Comparison of ENCODE assay signal across 17 cellular contexts in genomic region chr9:137435381-137435891, GRCh38. TPM values are rescaled to one million over a fixed set of nuclear protein-coding genes. Genes with fewer than 3 reads are reported as not detected.
DNase-seq lines count a peak whose midpoint lies in the region; ATAC-seq, FAIRE-seq and TF ChIP-seq lines count a peak whose summit lies in the region.
"Had no signal": no experiment of that assay in that cellular context is flagged by ENCODE, and none has a peak within 500 bp of the region (broad histone marks: within the 10 kb centered on the region; RNA-seq: fewer than 3 reads in every experiment).

No MANE protein-coding gene starts in this region.

- H3K4me1 ChIP-seq in breast epithelium, result peaks cover 3 to 12% of the 10 kb centered on the region in 2 donors
- H3K4me1 ChIP-seq in astrocyte (ENCODE audit: insufficient read depth, low read length), result peaks cover 7% of the 10 kb centered on the region
- peaks cover 5% of the 10 kb centered on the region for H3K4me1 ChIP-seq in lower lobe of right lung
- H3K4me1 ChIP-seq in upper lobe of right lung, result no peaks in the 10 kb centered on the region

- peak overlapping the region; percentile 60 for H3K9ac ChIP-seq in astrocyte (ENCODE audit: low read length)

- H3K9me3 ChIP-seq in breast epithelium (no peaks in the 10 kb centered on the region), astrocyte (ENCODE audit: insufficient read depth, low read depth, low read length) (no peaks in the 10 kb centered on the region), lower lobe of right lung (no peaks in the 10 kb centered on the region), upper lobe of right lung (no peaks in the 10 kb centered on the region)
- H3K9me3 ChIP-seq: prostate gland, transverse colon had no signal

- CTCF ChIA-PET in MCF 10A (lab: Yijun Ruan, JAX), result interaction anchor here (0.6 kb wide), 1 partner anchor 199 kb away, joined by 3 read pairs; no protein-coding TSS in a partner anchor
- CTCF ChIA-PET in activated CD4-positive, alpha-beta memory T cell treated with anti-CD3 and anti-CD28 coated beads, Interleukin-2, amount 10 ng/mL, durations not matched to agents 7 days and 5 days (lab: Charles Lee), result no interaction called here

- H3K4me3 ChIP-seq in breast epithelium, result peak overlapping the region in 1 of 3 donors; percentile 29
- peak overlapping the region; percentile 5 for H3K4me3 ChIP-seq in astrocyte (ENCODE audit: insufficient read depth, low read depth, low read length)
- no peak overlapping the region for H3K4me3 ChIP-seq in lower lobe of right lung
- H3K4me3 ChIP-seq in upper lobe of right lung, result no peak overlapping the region
- H3K4me3 ChIP-seq: prostate gland, SK-N-MC had no signal

- H3K27me3 Mint-ChIP-seq in MCF 10A (ENCODE audit: insufficient read depth, unreplicated experiment) (no peaks in the 10 kb centered on the region), astrocyte (ENCODE audit: low read depth, unreplicated experiment) (peaks cover 9% of the 10 kb centered on the region)
- H3K27me3 Mint-ChIP-seq in activated CD4-positive, alpha-beta memory T cell treated with anti-CD3 and anti-CD28 coated beads, Interleukin-2, amount 10 ng/mL, durations not matched to agents 7 days and 5 days, result no peaks in the 10 kb centered on the region

- no peak for TF ChIP-seq POLR2A in breast epithelium (IDR thresholded peaks at IDR 0.05)

- H3K27me3 ChIP-seq in breast epithelium, result no peaks in the 10 kb centered on the region
- H3K27me3 ChIP-seq in astrocyte (ENCODE audit: insufficient read depth, low read length), result no peaks in the 10 kb centered on the region
- no peaks in the 10 kb centered on the region for H3K27me3 ChIP-seq in lower lobe of right lung (ENCODE audit: low read depth)
- H3K27me3 ChIP-seq in upper lobe of right lung, result no peaks in the 10 kb centered on the region

- no peaks in the 10 kb centered on the region for H3K4me1 Mint-ChIP-seq in MCF 10A (ENCODE audit: insufficient read depth, unreplicated experiment)
- H3K4me1 Mint-ChIP-seq in astrocyte (ENCODE audit: low read depth, unreplicated experiment), result no peaks in the 10 kb centered on the region
- no peaks in the 10 kb centered on the region for H3K4me1 Mint-ChIP-seq in activated CD4-positive, alpha-beta memory T cell treated with anti-CD3 and anti-CD28 coated beads, Interleukin-2, amount 10 ng/mL, durations not matched to agents 7 days and 5 days

- no TSS peak for BruUV-seq in MCF 10A (replicated peaks; lab: Mats Ljungman, UMichigan)

- no peak for DNase-seq in breast epithelium (ENCODE audit: low spot score in 2 of 2)
- DNase-seq in MCF 10A (ENCODE audit: unreplicated experiment), result no peak
- DNase-seq in astrocyte (ENCODE audit: low read depth), result no peak
- peak; percentile 39 for DNase-seq in lower lobe of right lung
- DNase-seq in upper lobe of right lung, result peak; percentile 59
- no peak for DNase-seq in DMS114 treated with DMSO at 0.1 percent for 48 hours (lab: John Stamatoyannopoulos, UW; ENCODE audit: unreplicated experiment)
- DNase-seq in activated CD4-positive, alpha-beta memory T cell treated with anti-CD3 and anti-CD28 coated beads, Interleukin-2, amount 10 ng/mL, durations not matched to agents 7 days and 5 days, result no peak
- DNase-seq: cortex of kidney; NCI-H2081; NCI-H524; stimulated activated CD4-positive, alpha-beta T cell treated with anti-CD3 and anti-CD28 coated beads, Interleukin-15, amount 100 ng/mL, for 24 hours; stimulated activated naive B cell treated with anti-CD40 and anti-IgM and Interleukin-4, amounts not matched to agents 10 μg/mL and 1 μg/mL and 100 μg/mL, for 72 hours had no signal

- intact Hi-C loops in breast epithelium (cut with DNase I; ENCODE audit: low total_unique reads), result loop anchor here (10.0 kb wide), 1 partner anchor 151 kb away; no protein-coding TSS in a partner anchor
- intact Hi-C loops in MCF 10A (cut with micrococcal nuclease), result no loop called here
- intact Hi-C loops in lower lobe of right lung (cut with DNase I), result no loop called here
- intact Hi-C loops in upper lobe of right lung (cut with DNase I), result no loop called here

- H3K4me3 Mint-ChIP-seq in MCF 10A (ENCODE audit: unreplicated experiment) (no peak overlapping the region), astrocyte (ENCODE audit: unreplicated experiment) (no peak overlapping the region)
- no peak overlapping the region for H3K4me3 Mint-ChIP-seq in activated CD4-positive, alpha-beta memory T cell treated with anti-CD3 and anti-CD28 coated beads, Interleukin-2, amount 10 ng/mL, durations not matched to agents 7 days and 5 days
- H3K4me3 Mint-ChIP-seq: stimulated activated naive B cell treated with anti-CD40 and anti-IgM and Interleukin-4, amounts not matched to agents 10 μg/mL and 1 μg/mL and 100 μg/mL, for 72 hours had no signal

- POLR2A ChIA-PET in MCF 10A (lab: Yijun Ruan, JAX), result interaction anchor here (3.9 kb wide), 1 partner anchor 11 kb away, joined by 12 read pairs; no protein-coding TSS in a partner anchor
- POLR2A ChIA-PET in activated CD4-positive, alpha-beta memory T cell treated with anti-CD3 and anti-CD28 coated beads, Interleukin-2, amount 10 ng/mL, durations not matched to agents 7 days and 5 days (lab: Charles Lee), result no interaction called here

- H3K36me3 Mint-ChIP-seq in MCF 10A (ENCODE audit: insufficient read depth, unreplicated experiment) (peaks cover 8% of the 10 kb centered on the region), astrocyte (ENCODE audit: low read depth, unreplicated experiment) (no peaks in the 10 kb centered on the region)
- no peaks in the 10 kb centered on the region for H3K36me3 Mint-ChIP-seq in activated CD4-positive, alpha-beta memory T cell treated with anti-CD3 and anti-CD28 coated beads, Interleukin-2, amount 10 ng/mL, durations not matched to agents 7 days and 5 days (ENCODE audit: low read depth)
- H3K36me3 Mint-ChIP-seq: stimulated activated naive B cell treated with anti-CD40 and anti-IgM and Interleukin-4, amounts not matched to agents 10 μg/mL and 1 μg/mL and 100 μg/mL, for 72 hours had no signal

- no peak overlapping the region for H3K27ac Mint-ChIP-seq in MCF 10A (ENCODE audit: low read depth, unreplicated experiment)
- no peak overlapping the region for H3K27ac Mint-ChIP-seq in astrocyte (ENCODE audit: unreplicated experiment)
- no peak overlapping the region for H3K27ac Mint-ChIP-seq in activated CD4-positive, alpha-beta memory T cell treated with anti-CD3 and anti-CD28 coated beads, Interleukin-2, amount 10 ng/mL, durations not matched to agents 7 days and 5 days
- H3K27ac Mint-ChIP-seq: stimulated activated naive B cell treated with anti-CD40 and anti-IgM and Interleukin-4, amounts not matched to agents 10 μg/mL and 1 μg/mL and 100 μg/mL, for 72 hours had no signal

- peak overlapping the region; percentile 72 for H2AFZ ChIP-seq in astrocyte (ENCODE audit: low read depth, low read length)

- H3K79me2 ChIP-seq in astrocyte (ENCODE audit: insufficient read depth, low read length), result no peaks in the 10 kb centered on the region

- ATAC-seq in lower lobe of right lung, result no peak
- no peak for ATAC-seq in upper lobe of right lung
- no peak for ATAC-seq in GM18502 (IDR thresholded peaks at IDR 0.05; ENCODE audit: poor library complexity, unreplicated experiment)

- TF ChIP-seq CTCF in breast epithelium (IDR thresholded peaks at IDR 0.05), result no peak
- TF ChIP-seq CTCF in MCF 10A (IDR thresholded peaks at IDR 0.05; ENCODE audit: unreplicated experiment), result no peak
- no peak for TF ChIP-seq CTCF in astrocyte (IDR thresholded peaks at IDR 0.05; ENCODE audit: insufficient read depth, low read depth, low read length)
- no peak for TF ChIP-seq CTCF in lower lobe of right lung (IDR thresholded peaks at IDR 0.05)
- TF ChIP-seq CTCF in upper lobe of right lung (IDR thresholded peaks at IDR 0.05), result no peak

- H3K27ac ChIP-seq in breast epithelium, result peak overlapping the region; percentile 78 to 88
- no peak overlapping the region for H3K27ac ChIP-seq in astrocyte (ENCODE audit: low read depth, low read length)
- H3K27ac ChIP-seq in lower lobe of right lung, result no peak overlapping the region
- no peak overlapping the region for H3K27ac ChIP-seq in upper lobe of right lung
- H3K27ac ChIP-seq: prostate gland, SK-N-MC had no signal

- H3K36me3 ChIP-seq in breast epithelium (no peaks in the 10 kb centered on the region), astrocyte (ENCODE audit: insufficient read depth, low read length) (no peaks in the 10 kb centered on the region), lower lobe of right lung (no peaks in the 10 kb centered on the region), upper lobe of right lung (no peaks in the 10 kb centered on the region)
- H3K36me3 ChIP-seq: prostate gland, transverse colon had no signal

- H4K20me1 ChIP-seq in astrocyte (ENCODE audit: insufficient read depth, low read length), result no peaks in the 10 kb centered on the region

- no peak for FAIRE-seq in astrocyte (lab: Jason Lieb, UNC)

- H3K4me2 ChIP-seq in astrocyte (ENCODE audit: low read length), result peak overlapping the region; percentile 64

- H3K9me3 Mint-ChIP-seq in MCF 10A (ENCODE audit: unreplicated experiment), result no peaks in the 10 kb centered on the region
- no peaks in the 10 kb centered on the region for H3K9me3 Mint-ChIP-seq in astrocyte (ENCODE audit: unreplicated experiment)
- H3K9me3 Mint-ChIP-seq in activated CD4-positive, alpha-beta memory T cell treated with anti-CD3 and anti-CD28 coated beads, Interleukin-2, amount 10 ng/mL, durations not matched to agents 7 days and 5 days, result no peaks in the 10 kb centered on the region
- H3K9me3 Mint-ChIP-seq: stimulated activated naive B cell treated with anti-CD40 and anti-IgM and Interleukin-4, amounts not matched to agents 10 μg/mL and 1 μg/mL and 100 μg/mL, for 72 hours had no signal

RNA-seq across cellular contexts. Expression of gene ENTPD8, which starts 5.7 kb away (rescaled TPM):
- total RNA-seq in breast epithelium (1 to 10 TPM in 2 of 3 donors, not detected in 1; 2.0 to 3.2 TPM), MCF 10A (2022) (not detected in 2 replicates), astrocyte (0.11 TPM in 1 of 2 replicates, not detected in the other), lower lobe of right lung (0.15 TPM), upper lobe of right lung (not detected)
- total RNA-seq in activated CD4-positive, alpha-beta memory T cell treated with anti-CD3 and anti-CD28 coated beads, Interleukin-2, amount 10 ng/mL, durations not matched to agents 7 days and 5 days, result not detected
- total RNA-seq: OCI-LY7 had no signal

RNA-seq across cellular contexts. Expression of gene NOXA1, which starts 12.2 kb away (rescaled TPM):
- total RNA-seq in breast epithelium (10 to 100 TPM in 1 of 3 donors, 1 to 10 TPM in 2; 2.9 to 13.8 (median 4.6) TPM), MCF 10A (2022) (8.2 and 8.9 TPM in 2 replicates), astrocyte (0.50 and 0.84 TPM in 2 replicates), lower lobe of right lung (6.9 TPM), upper lobe of right lung (6.5 TPM)
- under 1 TPM; 0.50 to 0.73 TPM for total RNA-seq in activated CD4-positive, alpha-beta memory T cell treated with anti-CD3 and anti-CD28 coated beads, Interleukin-2, amount 10 ng/mL, durations not matched to agents 7 days and 5 days
- total RNA-seq: OCI-LY7 had no signal

RNA-seq across cellular contexts. Expression of gene EXD3, which starts 12.5 kb away (rescaled TPM):
- 10 to 100 TPM in 2 of 3 donors, 1 to 10 TPM in 1; 7.7 to 28.7 (median 20.6) TPM for total RNA-seq in breast epithelium
- total RNA-seq in MCF 10A (2022), result 17.1 and 23.9 TPM in 2 replicates
- total RNA-seq in astrocyte, result 8.5 and 9.4 TPM in 2 replicates
- 25.2 TPM for total RNA-seq in lower lobe of right lung
- 27.3 TPM for total RNA-seq in upper lobe of right lung
- total RNA-seq in activated CD4-positive, alpha-beta memory T cell treated with anti-CD3 and anti-CD28 coated beads, Interleukin-2, amount 10 ng/mL, durations not matched to agents 7 days and 5 days, result 10 to 100 TPM; 17.9 to 18.1 TPM

RNA-seq across cellular contexts. Expression of gene NSMF, which starts 23.7 kb away (rescaled TPM):
- total RNA-seq in breast epithelium, result 10 to 100 TPM; 30.9 to 38.4 (median 37.4) TPM
- total RNA-seq in MCF 10A (2022), result 37.8 and 43.1 TPM in 2 replicates
- 48.8 and 50.5 TPM in 2 replicates for total RNA-seq in astrocyte
- total RNA-seq in lower lobe of right lung, result 20.7 TPM
- 23.9 TPM for total RNA-seq in upper lobe of right lung
- 10 to 100 TPM; 29.0 to 31.9 TPM for total RNA-seq in activated CD4-positive, alpha-beta memory T cell treated with anti-CD3 and anti-CD28 coated beads, Interleukin-2, amount 10 ng/mL, durations not matched to agents 7 days and 5 days

Comparison
In these comparisons a context has a peak if more than half of its experiments do, and no peak if none do; other contexts are left out.
1. DNase-seq: peak in lower lobe of right lung (single experiment) and upper lobe of right lung (single experiment); none in breast epithelium (0 of 2), MCF 10A (single experiment), astrocyte (single experiment), DMS114 treated with DMSO at 0.1 percent for 48 hours (single experiment) and activated CD4-positive, alpha-beta memory T cell treated with anti-CD3 and anti-CD28 coated beads, Interleukin-2, amount 10 ng/mL, durations not matched to agents 7 days and 5 days (single experiment).
2. H3K27ac ChIP-seq: peak in breast epithelium (2 of 2); none in astrocyte (single experiment), lower lobe of right lung (single experiment) and upper lobe of right lung (single experiment).